In the genomic region with DNA sequence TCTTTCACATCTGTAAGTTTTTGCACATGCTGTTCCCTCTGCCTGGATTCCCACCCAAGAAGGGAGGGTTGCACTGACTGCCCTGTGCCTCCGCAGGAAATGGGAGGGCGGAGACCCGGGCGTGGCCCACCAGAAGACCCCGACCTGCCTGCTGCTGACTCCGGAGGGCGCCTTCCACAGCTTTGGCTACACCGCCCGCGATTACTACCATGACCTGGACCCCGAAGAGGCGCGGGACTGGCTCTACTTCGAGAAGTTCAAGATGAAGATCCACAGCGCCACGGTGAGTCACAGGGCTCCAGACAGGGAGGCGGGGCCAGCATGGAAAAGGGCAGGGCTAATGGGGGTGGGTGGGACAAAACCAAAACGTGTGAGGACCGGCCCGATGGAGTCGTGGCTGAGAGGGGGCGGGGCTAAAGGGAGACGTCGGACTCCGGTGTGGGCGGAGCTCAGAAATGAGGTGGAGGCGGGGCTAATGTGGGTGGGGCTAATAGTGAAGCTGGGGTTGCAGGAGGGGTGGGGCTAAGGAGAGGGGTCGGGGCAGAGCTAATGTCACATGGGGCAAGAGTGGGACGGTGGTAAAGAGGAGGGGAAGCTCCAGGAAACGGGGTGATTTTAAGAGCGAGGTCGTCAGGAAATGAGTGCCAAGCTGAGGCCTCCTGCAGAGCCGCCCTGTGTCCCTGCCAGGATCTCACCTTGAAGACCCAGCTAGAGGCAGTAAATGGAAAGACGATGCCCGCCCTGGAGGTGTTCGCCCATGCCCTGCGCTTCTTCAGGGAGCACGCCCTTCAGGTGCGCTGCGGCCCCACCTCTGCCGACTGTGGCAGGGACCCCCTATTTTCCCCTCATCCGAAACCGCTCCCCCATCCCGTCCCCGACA, we compare ENCODE assay signal across 8 cellular contexts. TPM values are rescaled to one million over a fixed set of nuclear protein-coding genes. Genes with fewer than 3 reads are reported as not detected.
DNase-seq lines count a peak whose midpoint lies in the region; ATAC-seq and TF ChIP-seq lines count a peak whose summit lies in the region.

No MANE protein-coding gene starts in this region.

- peak overlapping the region; percentile 45 to 92 (median 71); a peak in 3 of 7 replicates for H3K27ac Mint-ChIP-seq in H9
- no peak overlapping the region for H3K27ac Mint-ChIP-seq in activated T-cell treated with anti-CD3 and anti-CD28 coated beads, Interleukin-2, amount 50 U/mL, for 72 hours

- no peaks in the 10 kb centered on the region for H3K9me2 ChIP-seq in OCI-LY1 (ENCODE audit: low read depth, low read length)

- no peaks in the 10 kb centered on the region for H3K79me1 ChIP-seq in H9 (ENCODE audit: insufficient read depth, low read depth, low read length, poor library complexity, severe bottlenecking)

- H2AK5ac ChIP-seq in H9 (ENCODE audit: insufficient read length, low read length), result no peak overlapping the region

- no peak overlapping the region for H2AFZ ChIP-seq in H9 (ENCODE audit: low read length)
- no peak overlapping the region for H2AFZ ChIP-seq in OCI-LY1 (ENCODE audit: low read length)

- no CpG with 5 or more reads among the region's 45 CpGs for WGBS in H9 (ENCODE audit: extremely low coverage, insufficient read length, low lambda C conversion rate)

- H3K79me2 ChIP-seq in H9 (ENCODE audit: insufficient read depth, low read length) (no peaks in the 10 kb centered on the region), OCI-LY1 (ENCODE audit: insufficient read depth, low read length) (no peaks in the 10 kb centered on the region)

- H3K9me3 Mint-ChIP-seq in H9, result no peaks in the 10 kb centered on the region
- H3K9me3 Mint-ChIP-seq in activated T-cell treated with anti-CD3 and anti-CD28 coated beads, Interleukin-2, amount 50 U/mL, for 72 hours, result no peaks in the 10 kb centered on the region

- peak; percentile 64 to 74 for ATAC-seq in activated T-cell treated with anti-CD3 and anti-CD28 coated beads, Interleukin-2, amount 50 U/mL, for 72 hours (replicated peaks in 1 of 2)
- no peak for ATAC-seq in omental fat pad (ENCODE audit: low FRiP score)

- H3K4me1 ChIP-seq in H9 (ENCODE audit: insufficient read depth, low read length) (peaks cover 3% of the 10 kb centered on the region; the same call in 1 of the 2 replicates), OCI-LY1 (ENCODE audit: insufficient read depth, low read length, severe bottlenecking) (no peaks in the 10 kb centered on the region), cardiac muscle cell (ENCODE audit: low read depth) (no peaks in the 10 kb centered on the region)

- H3K23ac ChIP-seq in H9 (ENCODE audit: insufficient read length, low read depth, low read length), result no peak overlapping the region

- no peak overlapping the region for H2BK20ac ChIP-seq in H9 (ENCODE audit: low read depth, low read length, poor library complexity, severe bottlenecking)

- no peak overlapping the region for H4K91ac ChIP-seq in H9 (ENCODE audit: insufficient read length, low read depth, low read length)

- no peak overlapping the region for H4K5ac ChIP-seq in H9 (ENCODE audit: insufficient read length, low read depth, low read length)

- no peaks in the 10 kb centered on the region for H3K36me3 Mint-ChIP-seq in H9 (ENCODE audit: insufficient read depth in 1 of 3, low read depth in 3 of 3)
- H3K36me3 Mint-ChIP-seq in activated T-cell treated with anti-CD3 and anti-CD28 coated beads, Interleukin-2, amount 50 U/mL, for 72 hours (ENCODE audit: insufficient read depth in 2 of 2), result no peaks in the 10 kb centered on the region

- no peak overlapping the region for H2BK12ac ChIP-seq in H9 (ENCODE audit: insufficient read length, low read depth, low read length)

- H3K27ac ChIP-seq in H9 (ENCODE audit: insufficient read length, low read depth, low read length) (no peak overlapping the region), OCI-LY1 (ENCODE audit: low read depth, low read length, poor library complexity, severe bottlenecking) (no peak overlapping the region), cardiac muscle cell (no peak overlapping the region)

- H3K9me3 ChIP-seq in H9 (ENCODE audit: control insufficient read depth, low read depth, low read length) (no peaks in the 10 kb centered on the region), OCI-LY1 (ENCODE audit: low read length) (no peaks in the 10 kb centered on the region), cardiac muscle cell (ENCODE audit: low read depth) (no peaks in the 10 kb centered on the region)

- H4K8ac ChIP-seq in H9 (replicated peaks; ENCODE audit: insufficient read length, low read depth, low read length), result no peak overlapping the region

- H3K9ac ChIP-seq in H9 (ENCODE audit: extremely low read depth, insufficient read length, low read length) (peak overlapping the region; percentile 32), OCI-LY1 (ENCODE audit: low read length) (no peak overlapping the region)

- peaks cover 14 to 26% of the 10 kb centered on the region in 2 experiments for H3K4me1 Mint-ChIP-seq in H9
- peaks cover 12% of the 10 kb centered on the region for H3K4me1 Mint-ChIP-seq in activated T-cell treated with anti-CD3 and anti-CD28 coated beads, Interleukin-2, amount 50 U/mL, for 72 hours (ENCODE audit: low read depth)

- H3K27me3 Mint-ChIP-seq in H9 (ENCODE audit: low read depth), result peaks cover 48% of the 10 kb centered on the region
- peaks cover 9% of the 10 kb centered on the region for H3K27me3 Mint-ChIP-seq in activated T-cell treated with anti-CD3 and anti-CD28 coated beads, Interleukin-2, amount 50 U/mL, for 72 hours (ENCODE audit: low read depth)

- no peaks in the 10 kb centered on the region for H4K20me1 ChIP-seq in H9 (ENCODE audit: control insufficient read depth, insufficient read depth, insufficient read length)
- no peaks in the 10 kb centered on the region for H4K20me1 ChIP-seq in OCI-LY1 (ENCODE audit: insufficient read depth, low read length)

- no peak overlapping the region for H3K14ac ChIP-seq in H9 (ENCODE audit: insufficient read depth, low read length)

- H3K4me3 ChIP-seq in OCI-LY1 (ENCODE audit: low read depth, low read length, poor library complexity, severe bottlenecking) (peak overlapping the region; percentile 42), cardiac muscle cell (peak overlapping the region; percentile 25)

- DNase-seq in H9 (peak; percentile 98), cardiac muscle cell (ENCODE audit: low read depth in 1 of 2, low spot score in 1 of 2) (peak; percentile 27 to 84), NK-92 (lab: John Stamatoyannopoulos, UW; ENCODE audit: unreplicated experiment) (no peak), EL (no peak), omental fat pad (ENCODE audit: low spot score) (no peak)
- DNase-seq in activated T-cell treated with anti-CD3 and anti-CD28 coated beads, Interleukin-2, amount 50 U/mL, for 72 hours, result peak; percentile 56 to 76
- DNase-seq in stimulated activated CD4-positive, alpha-beta T cell treated with anti-CD3 and anti-CD28 coated beads, Interleukin-12 subunit alpha, Interleukin-12 subunit beta, amount 100 ng/mL, for 4 hours, result peak; percentile 69

- TF ChIP-seq CTCF in H9 (conservative IDR thresholded peaks at IDR 0.05), result peak; percentile 11; the same call in 1 of the 3 replicates
- TF ChIP-seq CTCF in OCI-LY1 (IDR thresholded peaks at IDR 0.05; ENCODE audit: low read length), result no peak
- TF ChIP-seq CTCF in cardiac muscle cell (IDR thresholded peaks at IDR 0.05; ENCODE audit: low read depth, low read length), result no peak
- TF ChIP-seq CTCF in omental fat pad (IDR thresholded peaks at IDR 0.05), result no peak

- no peak overlapping the region for H2BK15ac ChIP-seq in H9 (ENCODE audit: low read depth, low read length)

- H3K23me2 ChIP-seq in H9 (ENCODE audit: insufficient read length, low read depth, low read length, poor library complexity, severe bottlenecking), result peaks cover 17% of the 10 kb centered on the region

- H3K27me3 ChIP-seq in H9 (ENCODE audit: insufficient read depth, low read length), result peaks cover 1% of the 10 kb centered on the region; the same call in 1 of the 2 replicates
- H3K27me3 ChIP-seq in OCI-LY1 (ENCODE audit: insufficient read depth, low read length), result peaks cover 10% of the 10 kb centered on the region; the same call in 1 of the 2 replicates
- H3K27me3 ChIP-seq in cardiac muscle cell, result peaks cover 43% of the 10 kb centered on the region

- H3F3A ChIP-seq in OCI-LY1 (ENCODE audit: insufficient read depth, low read length), result no peaks in the 10 kb centered on the region

- H3K4me2 ChIP-seq in H9 (ENCODE audit: insufficient read depth, insufficient read length, low read length), result peak overlapping the region; percentile 66
- peak overlapping the region; percentile 47 for H3K4me2 ChIP-seq in OCI-LY1 (ENCODE audit: low read length)

- H3K36me3 ChIP-seq in OCI-LY1 (ENCODE audit: insufficient read depth, low read length) (no peaks in the 10 kb centered on the region), cardiac muscle cell (no peaks in the 10 kb centered on the region)

- H3T11ph ChIP-seq in H9 (ENCODE audit: low read length), result no peak overlapping the region

- no peak overlapping the region for H2BK120ac ChIP-seq in H9 (ENCODE audit: low read depth, low read length, poor library complexity, severe bottlenecking)

- no peak overlapping the region for H3K18ac ChIP-seq in H9 (ENCODE audit: insufficient read length, low read depth, low read length)

- no peak overlapping the region for H3K4ac ChIP-seq in H9 (ENCODE audit: low read depth, low read length)

- no peak overlapping the region for H2BK5ac ChIP-seq in H9 (ENCODE audit: insufficient read length, low read length)

- H3K56ac ChIP-seq in H9 (ENCODE audit: insufficient read length, low read depth, low read length), result no peak overlapping the region

- peak overlapping the region; percentile 80 to 86 for H3K4me3 Mint-ChIP-seq in H9
- peak overlapping the region; percentile 19 to 71 for H3K4me3 Mint-ChIP-seq in activated T-cell treated with anti-CD3 and anti-CD28 coated beads, Interleukin-2, amount 50 U/mL, for 72 hours

RNA-seq across cellular contexts. Expression of a gene that starts 12.6 kb away (rescaled TPM):
- 2.7 and 2.9 TPM in 2 replicates for total RNA-seq in H9 (2021)
- total RNA-seq in activated T-cell treated with anti-CD3 and anti-CD28 coated beads, Interleukin-2, amount 50 U/mL, for 72 hours, result not detected
- total RNA-seq in cardiac muscle cell, result 0.18 and 0.92 TPM in 2 replicates
- 1.2 TPM in 1 of 2 replicates, not detected in the other for polyA plus RNA-seq in cardiac muscle cell
- total RNA-seq in omental fat pad, result 10 to 100 TPM in 2 of 4 donors, 1 to 10 TPM in 2; 7.7 to 58.2 (median 19.3) TPM

RNA-seq across cellular contexts. Expression of a gene that starts 22.5 kb away (rescaled TPM):
- total RNA-seq in H9 (2021), result 79.2 and 80.9 TPM in 2 replicates
- total RNA-seq in activated T-cell treated with anti-CD3 and anti-CD28 coated beads, Interleukin-2, amount 50 U/mL, for 72 hours, result 10 to 100 TPM; 26.3 to 35.8 TPM
- 22.5 and 24.1 TPM in 2 replicates for total RNA-seq in cardiac muscle cell
- 38.5 and 45.3 TPM in 2 replicates for polyA plus RNA-seq in cardiac muscle cell
- total RNA-seq in omental fat pad, result 10 to 100 TPM; 19.7 to 32.3 (median 30.3) TPM

RNA-seq across cellular contexts. Expression of a gene that starts 32.6 kb away (rescaled TPM):
- total RNA-seq in H9 (2021) (not detected in 2 replicates), cardiac muscle cell (not detected in 2 replicates), omental fat pad (10 to 100 TPM; 14.2 to 57.5 (median 27.5) TPM)
- total RNA-seq in activated T-cell treated with anti-CD3 and anti-CD28 coated beads, Interleukin-2, amount 50 U/mL, for 72 hours, result under 1 TPM in 1 of 2 donors, not detected in 1; 0.02 TPM
- polyA plus RNA-seq in cardiac muscle cell, result not detected in 2 replicates

RNA-seq across cellular contexts. Expression of a gene that starts 36.2 kb away (rescaled TPM):
- total RNA-seq in H9 (2021) (0.22 and 0.24 TPM in 2 replicates), cardiac muscle cell (0.95 and 1.6 TPM in 2 replicates), omental fat pad (under 1 TPM in 1 of 4 donors, not detected in 3; 0.56 TPM)
- total RNA-seq in activated T-cell treated with anti-CD3 and anti-CD28 coated beads, Interleukin-2, amount 50 U/mL, for 72 hours, result under 1 TPM; 0.48 to 0.49 TPM
- 0.61 and 1.2 TPM in 2 replicates for polyA plus RNA-seq in cardiac muscle cell

RNA-seq across cellular contexts. Expression of a gene that starts 41.5 kb away (rescaled TPM):
- total RNA-seq in H9 (2021) (63.1 and 64.0 TPM in 2 replicates), cardiac muscle cell (45.0 and 47.6 TPM in 2 replicates), omental fat pad (10 to 100 TPM; 52.2 to 98.4 (median 76.8) TPM)
- total RNA-seq in activated T-cell treated with anti-CD3 and anti-CD28 coated beads, Interleukin-2, amount 50 U/mL, for 72 hours, result 10 to 100 TPM; 30.4 to 31.5 TPM
- 10.5 and 12.5 TPM in 2 replicates for polyA plus RNA-seq in cardiac muscle cell

Comparison
In these comparisons a context has a peak if more than half of its experiments do, and no peak if none do; other contexts are left out.
1. DNase-seq: peak in H9 (single experiment), activated T-cell treated with anti-CD3 and anti-CD28 coated beads, Interleukin-2, amount 50 U/mL, for 72 hours (2 of 2), cardiac muscle cell (2 of 2) and stimulated activated CD4-positive, alpha-beta T cell treated with anti-CD3 and anti-CD28 coated beads, Interleukin-12 subunit alpha, Interleukin-12 subunit beta, amount 100 ng/mL, for 4 hours (single experiment); none in NK-92 (single experiment), EL (single experiment) and omental fat pad (single experiment).
2. RNA of a gene that starts 32.6 kb away (total RNA-seq): 14.2 to 57.5 TPM in omental fat pad; 0.02 TPM in activated T-cell treated with anti-CD3 and anti-CD28 coated beads, Interleukin-2, amount 50 U/mL, for 72 hours, not detected in H9 and not detected in cardiac muscle cell; every median in the first group is over 10 times any median in the second.